1 cellular context compared by ENCODE assay signal in the genomic region with DNA sequence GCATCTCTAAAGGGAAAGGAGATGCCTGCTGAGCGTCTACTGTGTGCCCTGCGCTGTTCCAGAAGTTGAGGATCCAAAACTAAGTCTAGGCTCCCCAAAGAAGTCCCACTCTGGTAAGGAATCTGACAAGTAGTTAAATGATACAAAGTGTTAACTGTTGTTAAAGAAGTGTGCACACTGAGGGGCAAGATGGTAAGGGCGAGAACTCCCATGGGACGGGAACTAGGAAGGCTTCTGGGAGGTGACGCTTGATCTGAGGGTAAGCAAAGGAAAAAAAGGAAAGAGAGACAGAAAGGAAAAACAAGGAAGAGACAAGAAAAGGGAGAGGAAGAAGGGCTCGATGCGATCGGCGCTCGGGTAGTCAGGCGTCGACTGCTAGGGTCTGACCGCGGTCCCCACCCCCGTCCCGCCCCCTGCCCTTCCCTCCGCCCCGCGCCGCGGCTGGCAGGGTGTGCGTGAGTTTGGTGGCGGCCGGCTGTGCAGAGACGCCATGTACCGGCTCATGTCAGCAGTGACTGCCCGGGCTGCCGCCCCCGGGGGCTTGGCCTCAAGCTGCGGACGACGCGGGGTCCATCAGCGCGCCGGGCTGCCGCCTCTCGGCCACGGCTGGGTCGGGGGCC.
TF ChIP-seq lines count a peak whose summit lies in the region.

A gene with protein sequence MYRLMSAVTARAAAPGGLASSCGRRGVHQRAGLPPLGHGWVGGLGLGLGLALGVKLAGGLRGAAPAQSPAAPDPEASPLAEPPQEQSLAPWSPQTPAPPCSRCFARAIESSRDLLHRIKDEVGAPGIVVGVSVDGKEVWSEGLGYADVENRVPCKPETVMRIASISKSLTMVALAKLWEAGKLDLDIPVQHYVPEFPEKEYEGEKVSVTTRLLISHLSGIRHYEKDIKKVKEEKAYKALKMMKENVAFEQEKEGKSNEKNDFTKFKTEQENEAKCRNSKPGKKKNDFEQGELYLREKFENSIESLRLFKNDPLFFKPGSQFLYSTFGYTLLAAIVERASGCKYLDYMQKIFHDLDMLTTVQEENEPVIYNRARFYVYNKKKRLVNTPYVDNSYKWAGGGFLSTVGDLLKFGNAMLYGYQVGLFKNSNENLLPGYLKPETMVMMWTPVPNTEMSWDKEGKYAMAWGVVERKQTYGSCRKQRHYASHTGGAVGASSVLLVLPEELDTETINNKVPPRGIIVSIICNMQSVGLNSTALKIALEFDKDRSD (plus strand): TSS at position 480 of the 620 bp plus-strand sequence. CDS start 11 bp downstream, at position 491.

TF ChIP-seq in GM12878, 131 proteins besides CTCF, POLR2A, EP300 and RAD21 (continued from another document):
- TF ChIP-seq, protein P1, sequence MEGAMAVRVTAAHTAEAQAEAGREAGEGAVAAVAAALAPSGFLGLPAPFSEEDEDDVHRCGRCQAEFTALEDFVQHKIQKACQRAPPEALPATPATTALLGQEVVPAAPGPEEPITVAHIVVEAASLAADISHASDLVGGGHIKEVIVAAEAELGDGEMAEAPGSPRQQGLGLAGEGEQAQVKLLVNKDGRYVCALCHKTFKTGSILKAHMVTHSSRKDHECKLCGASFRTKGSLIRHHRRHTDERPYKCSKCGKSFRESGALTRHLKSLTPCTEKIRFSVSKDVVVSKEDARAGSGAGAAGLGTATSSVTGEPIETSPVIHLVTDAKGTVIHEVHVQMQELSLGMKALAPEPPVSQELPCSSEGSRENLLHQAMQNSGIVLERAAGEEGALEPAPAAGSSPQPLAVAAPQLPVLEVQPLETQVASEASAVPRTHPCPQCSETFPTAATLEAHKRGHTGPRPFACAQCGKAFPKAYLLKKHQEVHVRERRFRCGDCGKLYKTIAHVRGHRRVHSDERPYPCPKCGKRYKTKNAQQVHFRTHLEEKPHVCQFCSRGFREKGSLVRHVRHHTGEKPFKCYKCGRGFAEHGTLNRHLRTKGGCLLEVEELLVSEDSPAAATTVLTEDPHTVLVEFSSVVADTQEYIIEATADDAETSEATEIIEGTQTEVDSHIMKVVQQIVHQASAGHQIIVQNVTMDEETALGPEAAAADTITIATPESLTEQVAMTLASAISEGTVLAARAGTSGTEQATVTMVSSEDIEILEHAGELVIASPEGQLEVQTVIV (IDR thresholded peaks at IDR 0.05; ENCODE audit: borderline replicate concordance, partially characterized antibody), result peak; percentile 54
- TF ChIP-seq ATF7 (IDR thresholded peaks at IDR 0.05; ENCODE audit: low read depth) (peak; percentile 36; the same call in 1 of the 2 replicates), BHLHE40 (IDR thresholded peaks at IDR 0.05; ENCODE audit: borderline replicate concordance in 1 of 2, low read depth in 2 of 2, low read length in 1 of 2) (peak; percentile 11 to 59; a peak in 2 of 4 replicates), HDGF (IDR thresholded peaks at IDR 0.05) (peak; percentile 93), TAF1 (IDR thresholded peaks at IDR 0.05; ENCODE audit: borderline replicate concordance, low read depth, low read length) (0 out of 2 replicates have a peak, but pooled peaks have one; percentile 36), EGR1 (IDR thresholded peaks at IDR 0.05; ENCODE audit: borderline replicate concordance in 1 of 2, low read depth in 2 of 2, low read length in 2 of 2) (peak in 1 of 2 experiments; percentile 66; a peak in 2 of 3 replicates), NRF1 (conservative IDR thresholded peaks at IDR 0.05; ENCODE audit: low read depth, low read length) (no peak), SPI1 (IDR thresholded peaks at IDR 0.05; ENCODE audit: borderline replicate concordance, insufficient read depth, low read depth, low read length) (no peak), ZNF274 (IDR thresholded peaks at IDR 0.05; ENCODE audit: insufficient read depth, insufficient read length) (no peak), SRF (IDR thresholded peaks at IDR 0.05; ENCODE audit: low read depth in 2 of 2, low read length in 2 of 2) (peak; percentile 94 to 99), FOXK2 (IDR thresholded peaks at IDR 0.05) (peak; percentile 59), POLR2AphosphoS2 (IDR thresholded peaks at IDR 0.05; ENCODE audit: low read depth, low read length) (peak; percentile 91; the same call in 1 of the 2 replicates), NBN (IDR thresholded peaks at IDR 0.05) (peak; percentile 92), SP1 (IDR thresholded peaks at IDR 0.05; ENCODE audit: low read depth, low read length) (peak; percentile 83), SIN3A (IDR thresholded peaks at IDR 0.05; ENCODE audit: low read depth, low read length) (0 out of 2 replicates have a peak, but pooled peaks have one; percentile 59), TBL1XR1 (IDR thresholded peaks at IDR 0.05; ENCODE audit: low read depth, low read length) (no peak), POU2F2 (IDR thresholded peaks at IDR 0.05; ENCODE audit: borderline replicate concordance, low read depth, low read length) (no peak), POLR2AphosphoS5 (IDR thresholded peaks at IDR 0.05; ENCODE audit: low read length) (peak; percentile 47; the same call in 1 of the 2 replicates), NR2C2 (IDR thresholded peaks at IDR 0.05; ENCODE audit: borderline replicate concordance, control insufficient read depth, insufficient read length, low read depth) (peak; percentile 94), RAD51 (IDR thresholded peaks at IDR 0.05) (peak; percentile 83), CBX5 (IDR thresholded peaks at IDR 0.05; ENCODE audit: low read depth) (no peak), MEF2B (IDR thresholded peaks at IDR 0.05; ENCODE audit: partially characterized antibody, poor library complexity, severe bottlenecking) (peak; percentile 25)
- TF ChIP-seq, protein P2, sequence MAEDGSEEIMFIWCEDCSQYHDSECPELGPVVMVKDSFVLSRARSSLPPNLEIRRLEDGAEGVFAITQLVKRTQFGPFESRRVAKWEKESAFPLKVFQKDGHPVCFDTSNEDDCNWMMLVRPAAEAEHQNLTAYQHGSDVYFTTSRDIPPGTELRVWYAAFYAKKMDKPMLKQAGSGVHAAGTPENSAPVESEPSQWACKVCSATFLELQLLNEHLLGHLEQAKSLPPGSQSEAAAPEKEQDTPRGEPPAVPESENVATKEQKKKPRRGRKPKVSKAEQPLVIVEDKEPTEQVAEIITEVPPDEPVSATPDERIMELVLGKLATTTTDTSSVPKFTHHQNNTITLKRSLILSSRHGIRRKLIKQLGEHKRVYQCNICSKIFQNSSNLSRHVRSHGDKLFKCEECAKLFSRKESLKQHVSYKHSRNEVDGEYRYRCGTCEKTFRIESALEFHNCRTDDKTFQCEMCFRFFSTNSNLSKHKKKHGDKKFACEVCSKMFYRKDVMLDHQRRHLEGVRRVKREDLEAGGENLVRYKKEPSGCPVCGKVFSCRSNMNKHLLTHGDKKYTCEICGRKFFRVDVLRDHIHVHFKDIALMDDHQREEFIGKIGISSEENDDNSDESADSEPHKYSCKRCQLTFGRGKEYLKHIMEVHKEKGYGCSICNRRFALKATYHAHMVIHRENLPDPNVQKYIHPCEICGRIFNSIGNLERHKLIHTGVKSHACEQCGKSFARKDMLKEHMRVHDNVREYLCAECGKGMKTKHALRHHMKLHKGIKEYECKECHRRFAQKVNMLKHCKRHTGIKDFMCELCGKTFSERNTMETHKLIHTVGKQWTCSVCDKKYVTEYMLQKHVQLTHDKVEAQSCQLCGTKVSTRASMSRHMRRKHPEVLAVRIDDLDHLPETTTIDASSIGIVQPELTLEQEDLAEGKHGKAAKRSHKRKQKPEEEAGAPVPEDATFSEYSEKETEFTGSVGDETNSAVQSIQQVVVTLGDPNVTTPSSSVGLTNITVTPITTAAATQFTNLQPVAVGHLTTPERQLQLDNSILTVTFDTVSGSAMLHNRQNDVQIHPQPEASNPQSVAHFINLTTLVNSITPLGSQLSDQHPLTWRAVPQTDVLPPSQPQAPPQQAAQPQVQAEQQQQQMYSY (CRISPR knock-in tag; IDR thresholded peaks at IDR 0.05), result no peak
- TF ChIP-seq, protein P3, sequence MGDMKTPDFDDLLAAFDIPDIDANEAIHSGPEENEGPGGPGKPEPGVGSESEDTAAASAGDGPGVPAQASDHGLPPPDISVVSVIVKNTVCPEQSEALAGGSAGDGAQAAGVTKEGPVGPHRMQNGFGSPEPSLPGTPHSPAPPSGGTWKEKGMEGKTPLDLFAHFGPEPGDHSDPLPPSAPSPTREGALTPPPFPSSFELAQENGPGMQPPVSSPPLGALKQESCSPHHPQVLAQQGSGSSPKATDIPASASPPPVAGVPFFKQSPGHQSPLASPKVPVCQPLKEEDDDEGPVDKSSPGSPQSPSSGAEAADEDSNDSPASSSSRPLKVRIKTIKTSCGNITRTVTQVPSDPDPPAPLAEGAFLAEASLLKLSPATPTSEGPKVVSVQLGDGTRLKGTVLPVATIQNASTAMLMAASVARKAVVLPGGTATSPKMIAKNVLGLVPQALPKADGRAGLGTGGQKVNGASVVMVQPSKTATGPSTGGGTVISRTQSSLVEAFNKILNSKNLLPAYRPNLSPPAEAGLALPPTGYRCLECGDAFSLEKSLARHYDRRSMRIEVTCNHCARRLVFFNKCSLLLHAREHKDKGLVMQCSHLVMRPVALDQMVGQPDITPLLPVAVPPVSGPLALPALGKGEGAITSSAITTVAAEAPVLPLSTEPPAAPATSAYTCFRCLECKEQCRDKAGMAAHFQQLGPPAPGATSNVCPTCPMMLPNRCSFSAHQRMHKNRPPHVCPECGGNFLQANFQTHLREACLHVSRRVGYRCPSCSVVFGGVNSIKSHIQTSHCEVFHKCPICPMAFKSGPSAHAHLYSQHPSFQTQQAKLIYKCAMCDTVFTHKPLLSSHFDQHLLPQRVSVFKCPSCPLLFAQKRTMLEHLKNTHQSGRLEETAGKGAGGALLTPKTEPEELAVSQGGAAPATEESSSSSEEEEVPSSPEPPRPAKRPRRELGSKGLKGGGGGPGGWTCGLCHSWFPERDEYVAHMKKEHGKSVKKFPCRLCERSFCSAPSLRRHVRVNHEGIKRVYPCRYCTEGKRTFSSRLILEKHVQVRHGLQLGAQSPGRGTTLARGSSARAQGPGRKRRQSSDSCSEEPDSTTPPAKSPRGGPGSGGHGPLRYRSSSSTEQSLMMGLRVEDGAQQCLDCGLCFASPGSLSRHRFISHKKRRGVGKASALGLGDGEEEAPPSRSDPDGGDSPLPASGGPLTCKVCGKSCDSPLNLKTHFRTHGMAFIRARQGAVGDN (IDR thresholded peaks at IDR 0.05), result no peak
- TF ChIP-seq, protein P4, sequence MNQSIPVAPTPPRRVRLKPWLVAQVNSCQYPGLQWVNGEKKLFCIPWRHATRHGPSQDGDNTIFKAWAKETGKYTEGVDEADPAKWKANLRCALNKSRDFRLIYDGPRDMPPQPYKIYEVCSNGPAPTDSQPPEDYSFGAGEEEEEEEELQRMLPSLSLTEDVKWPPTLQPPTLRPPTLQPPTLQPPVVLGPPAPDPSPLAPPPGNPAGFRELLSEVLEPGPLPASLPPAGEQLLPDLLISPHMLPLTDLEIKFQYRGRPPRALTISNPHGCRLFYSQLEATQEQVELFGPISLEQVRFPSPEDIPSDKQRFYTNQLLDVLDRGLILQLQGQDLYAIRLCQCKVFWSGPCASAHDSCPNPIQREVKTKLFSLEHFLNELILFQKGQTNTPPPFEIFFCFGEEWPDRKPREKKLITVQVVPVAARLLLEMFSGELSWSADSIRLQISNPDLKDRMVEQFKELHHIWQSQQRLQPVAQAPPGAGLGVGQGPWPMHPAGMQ (IDR thresholded peaks at IDR 0.05; ENCODE audit: borderline replicate concordance), result no peak
- TF ChIP-seq, protein P5, sequence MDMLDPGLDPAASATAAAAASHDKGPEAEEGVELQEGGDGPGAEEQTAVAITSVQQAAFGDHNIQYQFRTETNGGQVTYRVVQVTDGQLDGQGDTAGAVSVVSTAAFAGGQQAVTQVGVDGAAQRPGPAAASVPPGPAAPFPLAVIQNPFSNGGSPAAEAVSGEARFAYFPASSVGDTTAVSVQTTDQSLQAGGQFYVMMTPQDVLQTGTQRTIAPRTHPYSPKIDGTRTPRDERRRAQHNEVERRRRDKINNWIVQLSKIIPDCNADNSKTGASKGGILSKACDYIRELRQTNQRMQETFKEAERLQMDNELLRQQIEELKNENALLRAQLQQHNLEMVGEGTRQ (IDR thresholded peaks at IDR 0.05; ENCODE audit: borderline replicate concordance, low read depth, low read length), result no peak
- TF ChIP-seq, protein P6, sequence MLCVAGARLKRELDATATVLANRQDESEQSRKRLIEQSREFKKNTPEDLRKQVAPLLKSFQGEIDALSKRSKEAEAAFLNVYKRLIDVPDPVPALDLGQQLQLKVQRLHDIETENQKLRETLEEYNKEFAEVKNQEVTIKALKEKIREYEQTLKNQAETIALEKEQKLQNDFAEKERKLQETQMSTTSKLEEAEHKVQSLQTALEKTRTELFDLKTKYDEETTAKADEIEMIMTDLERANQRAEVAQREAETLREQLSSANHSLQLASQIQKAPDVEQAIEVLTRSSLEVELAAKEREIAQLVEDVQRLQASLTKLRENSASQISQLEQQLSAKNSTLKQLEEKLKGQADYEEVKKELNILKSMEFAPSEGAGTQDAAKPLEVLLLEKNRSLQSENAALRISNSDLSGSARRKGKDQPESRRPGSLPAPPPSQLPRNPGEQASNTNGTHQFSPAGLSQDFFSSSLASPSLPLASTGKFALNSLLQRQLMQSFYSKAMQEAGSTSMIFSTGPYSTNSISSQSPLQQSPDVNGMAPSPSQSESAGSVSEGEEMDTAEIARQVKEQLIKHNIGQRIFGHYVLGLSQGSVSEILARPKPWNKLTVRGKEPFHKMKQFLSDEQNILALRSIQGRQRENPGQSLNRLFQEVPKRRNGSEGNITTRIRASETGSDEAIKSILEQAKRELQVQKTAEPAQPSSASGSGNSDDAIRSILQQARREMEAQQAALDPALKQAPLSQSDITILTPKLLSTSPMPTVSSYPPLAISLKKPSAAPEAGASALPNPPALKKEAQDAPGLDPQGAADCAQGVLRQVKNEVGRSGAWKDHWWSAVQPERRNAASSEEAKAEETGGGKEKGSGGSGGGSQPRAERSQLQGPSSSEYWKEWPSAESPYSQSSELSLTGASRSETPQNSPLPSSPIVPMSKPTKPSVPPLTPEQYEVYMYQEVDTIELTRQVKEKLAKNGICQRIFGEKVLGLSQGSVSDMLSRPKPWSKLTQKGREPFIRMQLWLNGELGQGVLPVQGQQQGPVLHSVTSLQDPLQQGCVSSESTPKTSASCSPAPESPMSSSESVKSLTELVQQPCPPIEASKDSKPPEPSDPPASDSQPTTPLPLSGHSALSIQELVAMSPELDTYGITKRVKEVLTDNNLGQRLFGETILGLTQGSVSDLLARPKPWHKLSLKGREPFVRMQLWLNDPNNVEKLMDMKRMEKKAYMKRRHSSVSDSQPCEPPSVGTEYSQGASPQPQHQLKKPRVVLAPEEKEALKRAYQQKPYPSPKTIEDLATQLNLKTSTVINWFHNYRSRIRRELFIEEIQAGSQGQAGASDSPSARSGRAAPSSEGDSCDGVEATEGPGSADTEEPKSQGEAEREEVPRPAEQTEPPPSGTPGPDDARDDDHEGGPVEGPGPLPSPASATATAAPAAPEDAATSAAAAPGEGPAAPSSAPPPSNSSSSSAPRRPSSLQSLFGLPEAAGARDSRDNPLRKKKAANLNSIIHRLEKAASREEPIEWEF (IDR thresholded peaks at IDR 0.05; ENCODE audit: insufficient replicate concordance, low read depth, low read length), result peak; percentile 95
TF ChIP-seq in GM12878: peak in this region for 23.
